ENCODE assay signal across 19 cellular contexts in genomic region chr16:67683767-67684166, GRCh38. TPM values are rescaled to one million over a fixed set of nuclear protein-coding genes. Genes with fewer than 3 reads are reported as not detected.
DNase-seq lines count a peak whose midpoint lies in the region; ATAC-seq and TF ChIP-seq lines count a peak whose summit lies in the region.
"Had no signal": no experiment of that assay in that cellular context is flagged by ENCODE, and none has a peak within 500 bp of the region (broad histone marks: within the 10 kb centered on the region; RNA-seq: fewer than 3 reads in every experiment).

No MANE protein-coding gene starts in this region.

- H3K9ac ChIP-seq in HCT116 (ENCODE audit: low read length), result no peak overlapping the region

- ATAC-seq in CD4-positive, CD25-positive, alpha-beta regulatory T cell (ENCODE audit: low read depth in 2 of 2), result no peak
- no peak for ATAC-seq in HCT116
- ATAC-seq: GM23338, HepG2 had no signal

- no peak for TF ChIP-seq POLR2A in HCT116 (IDR thresholded peaks at IDR 0.05; ENCODE audit: borderline replicate concordance, extremely low read depth, insufficient read depth, insufficient read length)
- TF ChIP-seq POLR2A in sigmoid colon (IDR thresholded peaks at IDR 0.05), result no peak

- H3K4me3 ChIP-seq in CD4-positive, CD25-positive, alpha-beta regulatory T cell (ENCODE audit: low read depth, low read length), result no peak overlapping the region
- no peak overlapping the region for H3K4me3 ChIP-seq in HCT116 (replicated peaks in 1 of 2; ENCODE audit: low read depth in 1 of 2, low read length in 2 of 2)
- H3K4me3 ChIP-seq in sigmoid colon, result no peak overlapping the region
- H3K4me3 ChIP-seq: GM23338, SJSA1 had no signal

- H2AFZ ChIP-seq in HCT116 (ENCODE audit: low read depth, low read length, poor library complexity, severe bottlenecking), result no peak overlapping the region
- H2AFZ ChIP-seq: GM23338 had no signal

- peak overlapping the region in 2 of 4 donors; percentile 27 to 34 for H3K4me3 Mint-ChIP-seq in CD4-positive, CD25-positive, alpha-beta regulatory T cell
- H3K4me3 Mint-ChIP-seq: CD14-positive monocyte, GM23338 had no signal

- DNase-seq in CD4-positive, CD25-positive, alpha-beta regulatory T cell, result no peak
- DNase-seq in HCT116 (ENCODE audit: low read depth, low spot score), result no peak
- no peak for DNase-seq in epithelial cell of prostate (ENCODE audit: low read depth, low spot score)
- peak; percentile 54 for DNase-seq in sigmoid colon
- no peak for DNase-seq in NCI-H2107 treated with DMSO at 0.1 percent for 48 hours (lab: John Stamatoyannopoulos, UW; ENCODE audit: unreplicated experiment)
- DNase-seq in GM03348 (ENCODE audit: low spot score), result no peak
- no peak for DNase-seq in NOMO-1 (lab: John Stamatoyannopoulos, UW; ENCODE audit: unreplicated experiment in 2 of 2)
- DNase-seq: DMS79 treated with DMSO at 0.1 percent for 48 hours, GDM1, Karpas-422, NCI-H187 treated with DMSO at 0.1 percent for 48 hours, NCI-H2171 treated with DMSO at 0.1 percent for 48 hours, NCI-H510A treated with DMSO at 0.1 percent for 48 hours, RPMI8226 had no signal

- H3K36me3 Mint-ChIP-seq in CD4-positive, CD25-positive, alpha-beta regulatory T cell, result peaks cover 10% of the 10 kb centered on the region

- H3K79me2 ChIP-seq in HCT116 (ENCODE audit: insufficient read depth, low read length), result no peaks in the 10 kb centered on the region

- H3K9me3 ChIP-seq in CD4-positive, CD25-positive, alpha-beta regulatory T cell (ENCODE audit: control insufficient read depth in 2 of 2, low read length in 2 of 2), result no peaks in the 10 kb centered on the region
- H3K9me3 ChIP-seq in HCT116 (ENCODE audit: control insufficient read depth in 1 of 2, insufficient read depth in 1 of 2, low read depth in 1 of 2, low read length in 2 of 2) (no peaks in the 10 kb centered on the region), sigmoid colon (no peaks in the 10 kb centered on the region)
- H3K9me3 ChIP-seq: SJSA1 had no signal

- no peaks in the 10 kb centered on the region for H3K27me3 Mint-ChIP-seq in CD4-positive, CD25-positive, alpha-beta regulatory T cell

- H3K4me1 ChIP-seq in CD4-positive, CD25-positive, alpha-beta regulatory T cell (ENCODE audit: control insufficient read depth, insufficient read depth, low read length, poor library complexity, severe bottlenecking), result no peaks in the 10 kb centered on the region
- H3K4me1 ChIP-seq in HCT116 (ENCODE audit: control insufficient read depth in 1 of 2, insufficient read depth in 2 of 2, low read length in 2 of 2), result no peaks in the 10 kb centered on the region
- peaks cover 0 to 3% (median 3%) of the 10 kb centered on the region in 4 donors for H3K4me1 ChIP-seq in sigmoid colon
- H3K4me1 ChIP-seq: SJSA1 had no signal

- TF ChIP-seq CTCF in HCT116 (IDR thresholded peaks at IDR 0.05 in 2 of 3, conservative IDR thresholded peaks at IDR 0.05 in 1 of 3; ENCODE audit: borderline replicate concordance in 1 of 3, insufficient read depth in 1 of 3, low read depth in 2 of 3, low read length in 2 of 3) (no peak), sigmoid colon (IDR thresholded peaks at IDR 0.05) (no peak)

- no peak for TF ChIP-seq RAD21 in HCT116 (IDR thresholded peaks at IDR 0.05; ENCODE audit: low read depth)

- WGBS in sigmoid colon, 2 donors, result 27 to 79% methylated on average over 4 of the region's 4 CpGs

- no peak for TF ChIP-seq EP300 in sigmoid colon (IDR thresholded peaks at IDR 0.05)

- H3K27ac Mint-ChIP-seq in CD4-positive, CD25-positive, alpha-beta regulatory T cell, result peak overlapping the region; percentile 1 to 91 (median 65)
- H3K27ac Mint-ChIP-seq: CD14-positive monocyte, GM23338 had no signal

- no peaks in the 10 kb centered on the region for H3K27me3 ChIP-seq in CD4-positive, CD25-positive, alpha-beta regulatory T cell (ENCODE audit: control insufficient read depth, insufficient read depth, low read length)
- H3K27me3 ChIP-seq in HCT116 (ENCODE audit: insufficient read depth, low read length) (no peaks in the 10 kb centered on the region), sigmoid colon (no peaks in the 10 kb centered on the region)
- H3K27me3 ChIP-seq: SJSA1 had no signal

- no peaks in the 10 kb centered on the region for H3K9me3 Mint-ChIP-seq in CD4-positive, CD25-positive, alpha-beta regulatory T cell
- H3K9me3 Mint-ChIP-seq: CD14-positive monocyte, GM23338 had no signal

- TSS peak; percentile 16 for BruUV-seq in HCT116 (replicated peaks; lab: Mats Ljungman, UMichigan)

- peaks cover 8% of the 10 kb centered on the region for H3K36me3 ChIP-seq in CD4-positive, CD25-positive, alpha-beta regulatory T cell (ENCODE audit: control insufficient read depth, insufficient read depth, low read length)
- H3K36me3 ChIP-seq in HCT116 (ENCODE audit: control insufficient read depth in 1 of 2, insufficient read depth in 2 of 2, low read length in 2 of 2) (peaks cover 4 to 11% of the 10 kb centered on the region in 2 experiments; a peak in 3 of 4 replicates), sigmoid colon (peaks cover 0 to 29% (median 7%) of the 10 kb centered on the region in 4 donors)

- POLR2A ChIA-PET in HCT116 (lab: Charles Lee), result no interaction called here

- no peak overlapping the region for H3K27ac ChIP-seq in CD4-positive, CD25-positive, alpha-beta regulatory T cell (ENCODE audit: insufficient read depth, low read length, poor library complexity, severe bottlenecking)
- H3K27ac ChIP-seq in HCT116 (ENCODE audit: low read depth, low read length), result no peak overlapping the region
- H3K27ac ChIP-seq in epithelial cell of prostate, result peak overlapping the region; percentile 67
- no peak overlapping the region for H3K27ac ChIP-seq in sigmoid colon
- H3K27ac ChIP-seq: SJSA1 had no signal

- CTCF ChIA-PET in HCT116 (lab: Charles Lee), result interaction anchor here (0.9 kb wide), 1 partner anchor 11 kb away, joined by 3 read pairs; no protein-coding TSS in a partner anchor

- no peaks in the 10 kb centered on the region for H3K9me2 ChIP-seq in HCT116 (ENCODE audit: insufficient read depth)

- H4K20me1 ChIP-seq in HCT116 (ENCODE audit: insufficient read depth), result no peaks in the 10 kb centered on the region

- RAD21 ChIA-PET in HCT116 (lab: Charles Lee; ENCODE audit: low non-redundant PET in 1 of 2, low total read pairs in 2 of 2, uncharacterized antibody in 2 of 2, unreplicated experiment in 2 of 2), result no interaction called here

- H3K4me1 Mint-ChIP-seq in CD4-positive, CD25-positive, alpha-beta regulatory T cell, result peaks cover 0 to 25% (median 19%) of the 10 kb centered on the region in 4 donors
- H3K4me1 Mint-ChIP-seq: GM23338 had no signal

- intact Hi-C loops in HCT116 (cut with micrococcal nuclease), result no loop called here
- intact Hi-C loops in sigmoid colon (cut with DNase I), result no loop called here

- no peak overlapping the region for H3K4me2 ChIP-seq in HCT116 (ENCODE audit: low read length)
- H3K4me2 ChIP-seq: GM23338 had no signal

TF ChIP-seq in HCT116, 20 proteins besides CTCF, POLR2A, EP300 and RAD21 (continues in another document):
- TF ChIP-seq ZNF274 (IDR thresholded peaks at IDR 0.05; ENCODE audit: low read depth, low read length), result no peak
- no peak for TF ChIP-seq YY1 (IDR thresholded peaks at IDR 0.05; ENCODE audit: extremely low read depth, insufficient replicate concordance, low read depth, low read length)
- no peak for TF ChIP-seq ZBTB33 (IDR thresholded peaks at IDR 0.05; ENCODE audit: extremely low read depth, insufficient replicate concordance, low read length)
- no peak for TF ChIP-seq EZH2 (IDR thresholded peaks at IDR 0.05)

RNA-seq across cellular contexts. Expression of gene C16orf86, which starts 17.2 kb away (rescaled TPM):
- 3.2 TPM for total RNA-seq in CD4-positive, CD25-positive, alpha-beta regulatory T cell
- polyA plus RNA-seq in CD4-positive, CD25-positive, alpha-beta regulatory T cell, result 1 to 10 TPM; 3.9 to 6.8 (median 6.0) TPM
- 0.79 TPM for total RNA-seq in HCT116 (2021; ENCODE audit: unreplicated experiment)
- 0.23 and 0.25 TPM in 2 replicates for polyA plus RNA-seq in HCT116 (2012)
- 10 to 100 TPM in 3 of 4 donors, 1 to 10 TPM in 1; 8.6 to 26.1 (median 21.9) TPM for total RNA-seq in sigmoid colon
- 1 to 10 TPM in 2 of 3 donors, under 1 TPM in 1; 0.46 to 5.0 (median 1.8) TPM for polyA plus RNA-seq in sigmoid colon
- total RNA-seq: A673 had no signal

RNA-seq across cellular contexts. Expression of gene ENKD1, which starts 17.2 kb away (rescaled TPM):
- total RNA-seq in CD4-positive, CD25-positive, alpha-beta regulatory T cell, result 2.4 TPM
- polyA plus RNA-seq in CD4-positive, CD25-positive, alpha-beta regulatory T cell, result 1 to 10 TPM in 3 of 4 donors, under 1 TPM in 1; 0.65 to 2.9 (median 1.5) TPM
- total RNA-seq in HCT116 (2021; ENCODE audit: unreplicated experiment) (16.8 TPM), sigmoid colon (10 to 100 TPM; 21.0 to 27.0 (median 23.2) TPM)
- polyA plus RNA-seq in HCT116 (2012), result 19.8 and 20.2 TPM in 2 replicates
- 10 to 100 TPM in 1 of 3 donors, 1 to 10 TPM in 2; 6.9 to 16.2 (median 9.0) TPM for polyA plus RNA-seq in sigmoid colon

RNA-seq across cellular contexts. Expression of gene PARD6A, which starts 23.0 kb away (rescaled TPM):
- 6.2 TPM for total RNA-seq in CD4-positive, CD25-positive, alpha-beta regulatory T cell
- 10 to 100 TPM; 14.4 to 19.9 (median 18.2) TPM for polyA plus RNA-seq in CD4-positive, CD25-positive, alpha-beta regulatory T cell
- total RNA-seq in HCT116 (2021; ENCODE audit: unreplicated experiment) (5.6 TPM), sigmoid colon (10 to 100 TPM; 12.8 to 16.6 (median 14.0) TPM)
- polyA plus RNA-seq in HCT116 (2012), result 7.5 and 9.1 TPM in 2 replicates
- polyA plus RNA-seq in sigmoid colon, result 1 to 10 TPM; 4.2 to 8.3 (median 4.4) TPM

RNA-seq across cellular contexts. Expression of gene ACD, which starts 23.7 kb away (rescaled TPM):
- 28.7 TPM for total RNA-seq in CD4-positive, CD25-positive, alpha-beta regulatory T cell
- 10 to 100 TPM; 29.5 to 36.7 (median 32.5) TPM for polyA plus RNA-seq in CD4-positive, CD25-positive, alpha-beta regulatory T cell
- 53.8 TPM for total RNA-seq in HCT116 (2021; ENCODE audit: unreplicated experiment)
- 47.0 and 53.5 TPM in 2 replicates for polyA plus RNA-seq in HCT116 (2012)
- total RNA-seq in sigmoid colon, result 10 to 100 TPM; 13.9 to 20.6 (median 18.7) TPM
- 10 to 100 TPM in 1 of 3 donors, 1 to 10 TPM in 2; 7.4 to 19.3 (median 9.6) TPM for polyA plus RNA-seq in sigmoid colon

RNA-seq across cellular contexts. Expression of gene GFOD2, which starts 35.3 kb away (rescaled TPM):
- 11.2 TPM for total RNA-seq in CD4-positive, CD25-positive, alpha-beta regulatory T cell
- 10 to 100 TPM in 3 of 4 donors, 1 to 10 TPM in 1; 9.0 to 12.1 (median 11.6) TPM for polyA plus RNA-seq in CD4-positive, CD25-positive, alpha-beta regulatory T cell
- total RNA-seq in HCT116 (2021; ENCODE audit: unreplicated experiment) (17.4 TPM), sigmoid colon (10 to 100 TPM in 2 of 4 donors, 1 to 10 TPM in 2; 8.1 to 19.1 (median 11.1) TPM)
- 11.3 and 14.2 TPM in 2 replicates for polyA plus RNA-seq in HCT116 (2012)
- polyA plus RNA-seq in sigmoid colon, result 10 to 100 TPM; 13.8 to 19.5 (median 15.5) TPM
